8 cellular contexts compared by ENCODE assay signal in genomic region chr7:129188892-129189660, GRCh38. TPM values are rescaled to one million over a fixed set of nuclear protein-coding genes. Genes with fewer than 3 reads are reported as not detected.
DNase-seq lines count a peak whose midpoint lies in the region; ATAC-seq lines count a peak whose summit lies in the region.

No MANE protein-coding gene starts in this region.

- no peaks in the 10 kb centered on the region for H3K9me3 ChIP-seq in iPS DF 6.9 (ENCODE audit: control insufficient read depth, insufficient read depth, low read length)
- no peaks in the 10 kb centered on the region for H3K9me3 ChIP-seq in skeletal muscle tissue (ENCODE audit: control insufficient read depth in 3 of 3, low read length in 3 of 3)

- no peak overlapping the region for H3K27ac ChIP-seq in iPS DF 6.9 (ENCODE audit: low read length)
- H3K27ac ChIP-seq in skeletal muscle tissue (ENCODE audit: low read depth, low read length): no peak overlapping the region

- no peak overlapping the region for H3K27ac Mint-ChIP-seq in activated T-helper 1 cell treated with anti-CD3 and anti-CD28 coated beads, Interleukin-12 subunit alpha, Interleukin-12 subunit beta, Interleukin-2, Interleukin-4 antibody, amounts not matched to agents 30 ng/mL and 10 ng/mL and 1 ng/mL, durations not matched to agents 14 hours and 24 hours and 36 hours

- peak overlapping the region; percentile 62 to 82 (median 63) for H3K9ac ChIP-seq in skeletal muscle tissue (ENCODE audit: low read depth in 1 of 3, low read length in 3 of 3)

- H3K9me3 Mint-ChIP-seq in activated T-helper 1 cell treated with anti-CD3 and anti-CD28 coated beads, Interleukin-12 subunit alpha, Interleukin-12 subunit beta, Interleukin-2, Interleukin-4 antibody, amounts not matched to agents 30 ng/mL and 10 ng/mL and 1 ng/mL, durations not matched to agents 14 hours and 24 hours and 36 hours: no peaks in the 10 kb centered on the region

- ATAC-seq in GM18502 (IDR thresholded peaks at IDR 0.05; ENCODE audit: poor library complexity, unreplicated experiment): no peak

- peaks cover 1% of the 10 kb centered on the region for H3K36me3 Mint-ChIP-seq in activated T-helper 1 cell treated with anti-CD3 and anti-CD28 coated beads, Interleukin-12 subunit alpha, Interleukin-12 subunit beta, Interleukin-2, Interleukin-4 antibody, amounts not matched to agents 30 ng/mL and 10 ng/mL and 1 ng/mL, durations not matched to agents 14 hours and 24 hours and 36 hours (ENCODE audit: low read depth)

- H3K27me3 ChIP-seq in iPS DF 6.9 (ENCODE audit: control insufficient read depth, insufficient read depth, low read length): no peaks in the 10 kb centered on the region; the same call in 1 of the 2 replicates
- H3K27me3 ChIP-seq in skeletal muscle tissue (ENCODE audit: control insufficient read depth in 3 of 3, insufficient read depth in 3 of 3, low read length in 3 of 3): no peaks in the 10 kb centered on the region

- no CpG with 5 or more reads among the region's 83 CpGs for WGBS in iPS DF 6.9 (ENCODE audit: insufficient coverage, insufficient read length)

- H3K4me3 ChIP-seq in iPS DF 6.9 (ENCODE audit: low read length): peak overlapping the region; percentile 88
- H3K4me3 ChIP-seq in skeletal muscle tissue (ENCODE audit: low read length in 3 of 3): peak overlapping the region; percentile 61 to 79 (median 77)

- peak; percentile 18 for DNase-seq in stimulated activated CD4-positive, alpha-beta T cell treated with anti-CD3 and anti-CD28 coated beads, Interleukin-15, amount 100 ng/mL, for 24 hours
- DNase-seq in stimulated activated CD4-positive, alpha-beta T cell treated with anti-CD3 and anti-CD28 coated beads, Interleukin-12 subunit alpha, Interleukin-12 subunit beta, amount 100 ng/mL, for 4 hours: no peak
- DNase-seq in activated T-helper 1 cell treated with anti-CD3 and anti-CD28 coated beads, Interleukin-12 subunit alpha, Interleukin-12 subunit beta, Interleukin-2, Interleukin-4 antibody, amounts not matched to agents 30 ng/mL and 10 ng/mL and 1 ng/mL, durations not matched to agents 14 hours and 24 hours and 36 hours (ENCODE audit: low spot score): no peak
- DNase-seq in iPS DF 6.9 (ENCODE audit: low read depth, low spot score) (no peak), HuH-7 (ENCODE audit: low spot score) (no peak), NCI-H82 (lab: John Stamatoyannopoulos, UW) (no peak)

- peaks cover 4% of the 10 kb centered on the region for H3K4me1 Mint-ChIP-seq in activated T-helper 1 cell treated with anti-CD3 and anti-CD28 coated beads, Interleukin-12 subunit alpha, Interleukin-12 subunit beta, Interleukin-2, Interleukin-4 antibody, amounts not matched to agents 30 ng/mL and 10 ng/mL and 1 ng/mL, durations not matched to agents 14 hours and 24 hours and 36 hours (ENCODE audit: low read depth)

- H3K36me3 ChIP-seq in iPS DF 6.9 (ENCODE audit: control insufficient read depth, insufficient read depth, low read length) (no peaks in the 10 kb centered on the region), skeletal muscle tissue (ENCODE audit: control insufficient read depth in 3 of 3, insufficient read depth in 3 of 3, low read length in 3 of 3) (no peaks in the 10 kb centered on the region)

- intact Hi-C loops in activated T-helper 1 cell treated with anti-CD3 and anti-CD28 coated beads, Interleukin-12 subunit alpha, Interleukin-12 subunit beta, Interleukin-2, Interleukin-4 antibody, amounts not matched to agents 30 ng/mL and 10 ng/mL and 1 ng/mL, durations not matched to agents 14 hours and 24 hours and 36 hours (cut with micrococcal nuclease): no loop called here

- H3K27me3 Mint-ChIP-seq in activated T-helper 1 cell treated with anti-CD3 and anti-CD28 coated beads, Interleukin-12 subunit alpha, Interleukin-12 subunit beta, Interleukin-2, Interleukin-4 antibody, amounts not matched to agents 30 ng/mL and 10 ng/mL and 1 ng/mL, durations not matched to agents 14 hours and 24 hours and 36 hours (ENCODE audit: insufficient read depth): peaks cover 61% of the 10 kb centered on the region

- peak overlapping the region; percentile 51 for H3K4me3 Mint-ChIP-seq in activated T-helper 1 cell treated with anti-CD3 and anti-CD28 coated beads, Interleukin-12 subunit alpha, Interleukin-12 subunit beta, Interleukin-2, Interleukin-4 antibody, amounts not matched to agents 30 ng/mL and 10 ng/mL and 1 ng/mL, durations not matched to agents 14 hours and 24 hours and 36 hours

- H3K4me1 ChIP-seq in iPS DF 6.9 (ENCODE audit: control insufficient read depth, insufficient read depth, low read length) (peaks cover 3% of the 10 kb centered on the region; the same call in 1 of the 2 replicates), skeletal muscle tissue (ENCODE audit: control insufficient read depth in 3 of 3, insufficient read depth in 3 of 3, low read length in 3 of 3) (peaks cover 9 to 18% (median 12%) of the 10 kb centered on the region in 3 donors)

RNA-seq across cellular contexts. Expression of gene SMO, which starts 0.6 kb away (rescaled TPM):
- 0.44 and 0.56 TPM in 2 replicates for total RNA-seq in activated T-helper 1 cell treated with anti-CD3 and anti-CD28 coated beads, Interleukin-12 subunit alpha, Interleukin-12 subunit beta, Interleukin-2, Interleukin-4 antibody, amounts not matched to agents 30 ng/mL and 10 ng/mL and 1 ng/mL, durations not matched to agents 14 hours and 24 hours and 36 hours
- total RNA-seq in skeletal muscle tissue: 28.7 TPM

RNA-seq across cellular contexts. Expression of gene AHCYL2, which starts 35.8 kb away (rescaled TPM):
- 14.1 and 15.5 TPM in 2 replicates for total RNA-seq in activated T-helper 1 cell treated with anti-CD3 and anti-CD28 coated beads, Interleukin-12 subunit alpha, Interleukin-12 subunit beta, Interleukin-2, Interleukin-4 antibody, amounts not matched to agents 30 ng/mL and 10 ng/mL and 1 ng/mL, durations not matched to agents 14 hours and 24 hours and 36 hours
- 12.0 TPM for total RNA-seq in skeletal muscle tissue

RNA-seq across cellular contexts. Expression of gene TSPAN33, which starts 44.6 kb away (rescaled TPM):
- 9.5 and 9.8 TPM in 2 replicates for total RNA-seq in activated T-helper 1 cell treated with anti-CD3 and anti-CD28 coated beads, Interleukin-12 subunit alpha, Interleukin-12 subunit beta, Interleukin-2, Interleukin-4 antibody, amounts not matched to agents 30 ng/mL and 10 ng/mL and 1 ng/mL, durations not matched to agents 14 hours and 24 hours and 36 hours
- 29.7 TPM for total RNA-seq in skeletal muscle tissue

Comparison
In these comparisons a context has a peak if more than half of its experiments do, and no peak if none do; other contexts are left out.
1. RNA of gene SMO, which starts 0.6 kb away (total RNA-seq): 28.7 TPM in skeletal muscle tissue (single experiment); 0.44 to 0.56 TPM in activated T-helper 1 cell treated with anti-CD3 and anti-CD28 coated beads, Interleukin-12 subunit alpha, Interleukin-12 subunit beta, Interleukin-2, Interleukin-4 antibody, amounts not matched to agents 30 ng/mL and 10 ng/mL and 1 ng/mL, durations not matched to agents 14 hours and 24 hours and 36 hours; every median in the first group is over 10 times any median in the second.